Comparison of ENCODE assay signal across 12 cellular contexts in genomic region chr2:241724259-241724974, GRCh38. TPM values are rescaled to one million over a fixed set of nuclear protein-coding genes. Genes with fewer than 3 reads are reported as not detected.
DNase-seq lines count a peak whose midpoint lies in the region; ATAC-seq and TF ChIP-seq lines count a peak whose summit lies in the region.
"Had no signal": no experiment of that assay in that cellular context is flagged by ENCODE, and none has a peak within 500 bp of the region (broad histone marks: within the 10 kb centered on the region; RNA-seq: fewer than 3 reads in every experiment).

No MANE protein-coding gene starts in this region.

- no peak for DNase-seq in AG09309 (ENCODE audit: low read depth)
- DNase-seq in ELF-1 (ENCODE audit: low read depth, low spot score): peak; percentile 33
- peak; percentile 0 for DNase-seq in OCI-M1 (lab: John Stamatoyannopoulos, UW)
- DNase-seq in fibroblast of mammary gland (ENCODE audit: low read depth): no peak
- no peak for DNase-seq in tibial nerve (ENCODE audit: low spot score in 2 of 2)
- DNase-seq in CD14-positive monocyte (ENCODE audit: low spot score): no peak
- no peak for DNase-seq in G401 (ENCODE audit: low spot score)

- H3K27ac ChIP-seq in tibial nerve: no peak overlapping the region
- H3K27ac ChIP-seq: parathyroid adenoma had no signal

- TF ChIP-seq CTCF in AG09309 (IDR thresholded peaks at IDR 0.05; ENCODE audit: control insufficient read depth, insufficient read depth, low read depth, low read length, missing control alignments): peak; percentile 17
- TF ChIP-seq CTCF in fibroblast of mammary gland (conservative IDR thresholded peaks at IDR 0.05; ENCODE audit: control insufficient read depth, insufficient read depth, low read depth, low read length): peak; percentile 16
- no peak for TF ChIP-seq CTCF in tibial nerve (IDR thresholded peaks at IDR 0.05)
- TF ChIP-seq CTCF in CD14-positive monocyte (IDR thresholded peaks at IDR 0.05): no peak

- no peak for TF ChIP-seq EP300 in tibial nerve (IDR thresholded peaks at IDR 0.05)

- no peaks in the 10 kb centered on the region for H3K4me1 ChIP-seq in tibial nerve
- H3K4me1 ChIP-seq: parathyroid adenoma had no signal

- peaks cover 31 to 45% (median 41%) of the 10 kb centered on the region in 7 donors for H3K9me3 Mint-ChIP-seq in CD14-positive monocyte

- WGBS in tibial nerve, 2 donors: 94 to 97% methylated on average over 37 to 41 of the region's 41 CpGs

- no peak overlapping the region for H3K4me3 Mint-ChIP-seq in CD14-positive monocyte
- H3K4me3 Mint-ChIP-seq: activated naive CD8-positive, alpha-beta T cell; T-helper 2 cell treated with Interferon-gamma antibody and Interleukin-4, amounts not matched to agents 5 μg/mL and 100 μg/mL, for 36 hours had no signal

- H3K4me3 ChIP-seq in AG09309 (ENCODE audit: control insufficient read depth, low read depth, low read length) (no peak overlapping the region), fibroblast of mammary gland (ENCODE audit: control insufficient read depth, low read depth, low read length) (no peak overlapping the region), tibial nerve (no peak overlapping the region)

- no peak for TF ChIP-seq POLR2A in tibial nerve (IDR thresholded peaks at IDR 0.05)

- H3K4me1 Mint-ChIP-seq in CD14-positive monocyte: peaks cover 4% of the 10 kb centered on the region

- peaks cover 47 to 57% of the 10 kb centered on the region in 2 donors for H3K36me3 Mint-ChIP-seq in CD14-positive monocyte
- H3K36me3 Mint-ChIP-seq: activated naive CD8-positive, alpha-beta T cell had no signal

- intact Hi-C loops in CD14-positive monocyte (cut with micrococcal nuclease): no loop called here

- H3K9me3 ChIP-seq in tibial nerve: no peaks in the 10 kb centered on the region

- H3K27me3 Mint-ChIP-seq in CD14-positive monocyte (ENCODE audit: low read depth in 3 of 3): no peaks in the 10 kb centered on the region
- H3K27me3 Mint-ChIP-seq: activated naive CD8-positive, alpha-beta T cell had no signal

- peak overlapping the region in 1 of 7 donors; percentile 38 for H3K27ac Mint-ChIP-seq in CD14-positive monocyte
- H3K27ac Mint-ChIP-seq: activated naive CD8-positive, alpha-beta T cell; T-helper 2 cell treated with Interferon-gamma antibody and Interleukin-4, amounts not matched to agents 5 μg/mL and 100 μg/mL, for 36 hours had no signal

- H3K36me3 ChIP-seq in tibial nerve: peaks cover 3 to 82% (median 24%) of the 10 kb centered on the region in 3 donors

- no peak for ATAC-seq in GM19463 (IDR thresholded peaks at IDR 0.05; ENCODE audit: unreplicated experiment)

- in situ Hi-C loops in G401 (cut with HindIII; ENCODE audit: low sequenced_read_pairs): no loop called here

- no peaks in the 10 kb centered on the region for H3K27me3 ChIP-seq in tibial nerve

RNA-seq across cellular contexts. Expression of gene D2HGDH, which starts 10.0 kb away (rescaled TPM):
- 10 to 100 TPM; 24.7 to 58.8 (median 43.9) TPM for total RNA-seq in tibial nerve
- 1 to 10 TPM; 1.0 to 1.1 TPM for polyA plus RNA-seq in CD14-positive monocyte
- 48.4 and 50.7 TPM in 2 replicates for total RNA-seq in G401 (2014; rRNA removed; shearing (Covaris generic))

RNA-seq across cellular contexts. Expression of gene ING5, which starts 22.6 kb away (rescaled TPM):
- total RNA-seq in tibial nerve: 10 to 100 TPM; 33.4 to 73.3 (median 56.2) TPM
- 1 to 10 TPM; 6.5 to 6.6 TPM for polyA plus RNA-seq in CD14-positive monocyte
- 21.6 and 65.8 TPM in 2 replicates for total RNA-seq in G401 (2014; rRNA removed; shearing (Covaris generic))

RNA-seq across cellular contexts. Expression of gene DTYMK, which starts 37.8 kb away (rescaled TPM):
- 10 to 100 TPM; 20.5 to 35.4 (median 21.3) TPM for total RNA-seq in tibial nerve
- 10 to 100 TPM; 18.7 to 23.5 TPM for polyA plus RNA-seq in CD14-positive monocyte
- 52.0 and 57.9 TPM in 2 replicates for total RNA-seq in G401 (2014; rRNA removed; shearing (Covaris generic))

RNA-seq across cellular contexts. Expression of gene GAL3ST2, which starts 52.2 kb away (rescaled TPM):
- 1 to 10 TPM in 1 of 4 donors, under 1 TPM in 2, not detected in 1; 0.21 to 3.9 (median 0.30) TPM for total RNA-seq in tibial nerve
- not detected for polyA plus RNA-seq in CD14-positive monocyte
- not detected in 2 replicates for total RNA-seq in G401 (2014; rRNA removed; shearing (Covaris generic))
- total RNA-seq: MCF 10A had no signal

Comparison
In these comparisons a context has a peak if more than half of its experiments do, and no peak if none do; other contexts are left out.
1. DNase-seq: peak in ELF-1 (single experiment) and OCI-M1 (single experiment); none in AG09309 (single experiment), fibroblast of mammary gland (single experiment), tibial nerve (0 of 2), CD14-positive monocyte (single experiment) and G401 (single experiment).
2. CTCF ChIP-seq: peak in AG09309 (single experiment) and fibroblast of mammary gland (single experiment); none in tibial nerve (0 of 5) and CD14-positive monocyte (single experiment).